ENCODE assay signal across 8 cellular contexts in genomic region chr19:14786421-14786851, GRCh38. TPM values are rescaled to one million over a fixed set of nuclear protein-coding genes. Genes with fewer than 3 reads are reported as not detected.
DNase-seq lines count a peak whose midpoint lies in the region; ATAC-seq and TF ChIP-seq lines count a peak whose summit lies in the region.

No MANE protein-coding gene starts in this region.

- H3K4me1 ChIP-seq in lung (ENCODE audit: control insufficient read depth in 2 of 2, insufficient read depth in 2 of 2, low read length in 2 of 2), result peaks cover 0 to 2% of the 10 kb centered on the region in 2 donors

- H3K27me3 Mint-ChIP-seq in Calu3 (ENCODE audit: unreplicated experiment), result peaks cover 14% of the 10 kb centered on the region

- no TSS peak for BruUV-seq in Calu3 (replicated peaks; lab: Mats Ljungman, UMichigan)

- TF ChIP-seq CTCF in Calu3 (IDR thresholded peaks at IDR 0.05; ENCODE audit: unreplicated experiment), result peak; percentile 44
- TF ChIP-seq CTCF in astrocyte of the spinal cord (IDR thresholded peaks at IDR 0.05; ENCODE audit: low read depth, low read length), result peak; percentile 58
- TF ChIP-seq CTCF in lung (IDR thresholded peaks at IDR 0.05; ENCODE audit: control extremely low read depth, extremely low read depth), result peak; percentile 17

- H3K4me3 ChIP-seq in astrocyte of the spinal cord (ENCODE audit: low read depth, low read length) (no peak overlapping the region), lung (no peak overlapping the region)

- H3K27ac ChIP-seq in lung (ENCODE audit: low read depth in 1 of 2, low read length in 1 of 2), result no peak overlapping the region

- H3K9me3 ChIP-seq in lung (ENCODE audit: control insufficient read depth in 2 of 2, insufficient read depth in 1 of 2, low read length in 1 of 2), result peaks cover 0 to 7% of the 10 kb centered on the region in 2 donors

- no peaks in the 10 kb centered on the region for H3K36me3 ChIP-seq in lung (ENCODE audit: control insufficient read depth in 2 of 2, insufficient read depth in 2 of 2, low read length in 2 of 2)

- in situ Hi-C loops in astrocyte of the spinal cord (cut with HindIII; ENCODE audit: low sequenced_read_pairs), result no loop called here

- DNase-seq in Calu3 (peak; percentile 4), HuH-7 (ENCODE audit: low spot score) (peak; percentile 53), astrocyte of the spinal cord (ENCODE audit: low read depth, low spot score) (no peak), lung (ENCODE audit: low spot score) (no peak), NCI-H1048 (lab: John Stamatoyannopoulos, UW) (no peak)
- DNase-seq in activated CD4-positive, CD25-positive, alpha-beta regulatory T cell (lab: John Stamatoyannopoulos, UW), result no peak

- intact Hi-C loops in Calu3 (cut with micrococcal nuclease; ENCODE audit: unreplicated experiment), result no loop called here

- no peaks in the 10 kb centered on the region for H3K9me3 Mint-ChIP-seq in Calu3 (ENCODE audit: low read depth, unreplicated experiment)

- CTCF ChIA-PET in Calu3 (lab: Charles Lee), result no interaction called here

- peaks cover 9% of the 10 kb centered on the region for H3K4me1 Mint-ChIP-seq in Calu3 (ENCODE audit: low read depth, unreplicated experiment)

- WGBS in lung, 2 donors, result 14 to 16% methylated on average over 18 of the region's 18 CpGs

- H3K27ac Mint-ChIP-seq in Calu3 (ENCODE audit: unreplicated experiment), result no peak overlapping the region

- no peak overlapping the region for H3K4me3 Mint-ChIP-seq in Calu3 (ENCODE audit: low read depth, unreplicated experiment)

- H3K27me3 ChIP-seq in lung (ENCODE audit: control insufficient read depth, insufficient read depth), result no peaks in the 10 kb centered on the region

- H3K36me3 Mint-ChIP-seq in Calu3 (ENCODE audit: insufficient read depth, unreplicated experiment), result no peaks in the 10 kb centered on the region

- ATAC-seq in lung (ENCODE audit: insufficient read depth, low FRiP score) (no peak), GM21447 (IDR thresholded peaks at IDR 0.05; ENCODE audit: unreplicated experiment) (no peak), HG02642 (IDR thresholded peaks at IDR 0.05; ENCODE audit: poor library complexity, unreplicated experiment) (no peak)

RNA-seq across cellular contexts. Expression of gene ADGRE2, which starts 8.1 kb away (rescaled TPM):
- total RNA-seq in Calu3 (2022) (0.54 TPM in 1 of 2 replicates, not detected in the other), lung (10 to 100 TPM in 1 of 2 donors, 1 to 10 TPM in 1; 2.8 to 25.7 TPM)
- polyA plus RNA-seq in lung, result 10 to 100 TPM in 1 of 2 donors, 1 to 10 TPM in 1; 4.1 to 40.2 TPM

RNA-seq across cellular contexts. Expression of gene OR7A5, which starts 48.5 kb away (rescaled TPM):
- not detected in 2 replicates for total RNA-seq in Calu3 (2022)
- total RNA-seq in lung, result not detected
- not detected for polyA plus RNA-seq in lung

RNA-seq across cellular contexts. Expression of gene OR7C1, which starts 48.5 kb away (rescaled TPM):
- total RNA-seq in Calu3 (2022) (not detected in 2 replicates), lung (not detected)
- under 1 TPM; under 0.01 to 0.01 TPM for polyA plus RNA-seq in lung

Comparison
In these comparisons a context has a peak if more than half of its experiments do, and no peak if none do; other contexts are left out.
1. DNase-seq: peak in Calu3 (single experiment) and HuH-7 (single experiment); none in astrocyte of the spinal cord (single experiment), lung (single experiment), NCI-H1048 (single experiment) and activated CD4-positive, CD25-positive, alpha-beta regulatory T cell (0 of 4).
2. Peak in every context shown above with its lines, with median percentiles within 50 percentile points of each other: CTCF ChIP-seq.